1 cellular context compared by ENCODE assay signal in the genomic region with DNA sequence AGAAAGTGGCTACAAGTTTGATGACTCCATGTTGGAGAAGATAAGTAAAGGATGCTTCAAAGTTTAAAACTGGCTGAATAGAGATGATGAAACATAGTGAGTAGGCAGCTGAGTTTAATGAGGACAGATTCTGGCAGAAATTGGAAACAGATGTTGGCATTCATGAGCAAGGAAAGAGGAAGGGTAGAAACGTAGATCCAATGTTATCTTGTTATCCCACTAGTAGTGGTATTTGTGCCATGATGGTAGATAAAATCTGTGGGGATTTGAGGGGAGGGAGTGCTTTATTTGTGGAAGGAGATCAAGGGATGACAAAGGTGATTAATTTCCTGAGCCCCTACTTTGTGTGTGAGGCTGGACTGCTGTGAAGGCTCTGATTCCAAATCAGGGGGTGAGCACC.
TF ChIP-seq lines count a peak whose summit lies in the region.

No MANE protein-coding gene starts in this region.

TF ChIP-seq in SK-N-SH treated with all-trans-retinoic acid at 6 μM for 48 hours, 23 proteins besides CTCF, POLR2A, EP300 and RAD21:
- TF ChIP-seq, protein P1, sequence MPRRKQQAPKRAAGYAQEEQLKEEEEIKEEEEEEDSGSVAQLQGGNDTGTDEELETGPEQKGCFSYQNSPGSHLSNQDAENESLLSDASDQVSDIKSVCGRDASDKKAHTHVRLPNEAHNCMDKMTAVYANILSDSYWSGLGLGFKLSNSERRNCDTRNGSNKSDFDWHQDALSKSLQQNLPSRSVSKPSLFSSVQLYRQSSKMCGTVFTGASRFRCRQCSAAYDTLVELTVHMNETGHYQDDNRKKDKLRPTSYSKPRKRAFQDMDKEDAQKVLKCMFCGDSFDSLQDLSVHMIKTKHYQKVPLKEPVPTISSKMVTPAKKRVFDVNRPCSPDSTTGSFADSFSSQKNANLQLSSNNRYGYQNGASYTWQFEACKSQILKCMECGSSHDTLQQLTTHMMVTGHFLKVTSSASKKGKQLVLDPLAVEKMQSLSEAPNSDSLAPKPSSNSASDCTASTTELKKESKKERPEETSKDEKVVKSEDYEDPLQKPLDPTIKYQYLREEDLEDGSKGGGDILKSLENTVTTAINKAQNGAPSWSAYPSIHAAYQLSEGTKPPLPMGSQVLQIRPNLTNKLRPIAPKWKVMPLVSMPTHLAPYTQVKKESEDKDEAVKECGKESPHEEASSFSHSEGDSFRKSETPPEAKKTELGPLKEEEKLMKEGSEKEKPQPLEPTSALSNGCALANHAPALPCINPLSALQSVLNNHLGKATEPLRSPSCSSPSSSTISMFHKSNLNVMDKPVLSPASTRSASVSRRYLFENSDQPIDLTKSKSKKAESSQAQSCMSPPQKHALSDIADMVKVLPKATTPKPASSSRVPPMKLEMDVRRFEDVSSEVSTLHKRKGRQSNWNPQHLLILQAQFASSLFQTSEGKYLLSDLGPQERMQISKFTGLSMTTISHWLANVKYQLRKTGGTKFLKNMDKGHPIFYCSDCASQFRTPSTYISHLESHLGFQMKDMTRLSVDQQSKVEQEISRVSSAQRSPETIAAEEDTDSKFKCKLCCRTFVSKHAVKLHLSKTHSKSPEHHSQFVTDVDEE (CRISPR knock-in tag; IDR thresholded peaks at IDR 0.05), result peak; percentile 23; the same call in 1 of the 2 replicates
- TF ChIP-seq GLIS3 (CRISPR knock-in tag; IDR thresholded peaks at IDR 0.05), result no peak
- peak; percentile 78 for TF ChIP-seq TCF4 (CRISPR knock-in tag; IDR thresholded peaks at IDR 0.05; ENCODE audit: borderline replicate concordance)
